In genomic region chr16:81542609-81543570, GRCh38 we compare ENCODE assay signal across 1 cellular context.
A peak's percentile ranks its signal among the peaks of the same experiment; 100 is the strongest.
TF ChIP-seq lines count a peak whose summit lies in the region.

No MANE protein-coding gene starts in this region.

TF ChIP-seq in HepG2, 621 proteins besides CTCF, POLR2A, EP300 and RAD21 (continued from another document and continues in another):
- TF ChIP-seq ZNF678 (CRISPR knock-in tag; IDR thresholded peaks at IDR 0.05) = no peak
- no peak for TF ChIP-seq ZNF460 (CRISPR knock-in tag; IDR thresholded peaks at IDR 0.05; ENCODE audit: borderline replicate concordance)
- no peak for TF ChIP-seq ATAD3A (CRISPR knock-in tag; IDR thresholded peaks at IDR 0.05)
- no peak; the same call in 1 of the 2 replicates for TF ChIP-seq GPN1 (CRISPR knock-in tag; IDR thresholded peaks at IDR 0.05; ENCODE audit: borderline replicate concordance)
- TF ChIP-seq ATF7 (IDR thresholded peaks at IDR 0.05) = no peak
- peak; percentile 71; the same call in 1 of the 2 replicates for TF ChIP-seq ATF7 (CRISPR knock-in tag; IDR thresholded peaks at IDR 0.05)
- TF ChIP-seq ZNF629 (CRISPR knock-in tag; conservative IDR thresholded peaks at IDR 0.05) = no peak
- peak; percentile 86 for TF ChIP-seq GATAD2A (CRISPR knock-in tag; IDR thresholded peaks at IDR 0.05)
- TF ChIP-seq PAXIP1 (CRISPR knock-in tag; conservative IDR thresholded peaks at IDR 0.05) = peak; percentile 93
- no peak for TF ChIP-seq ZUFSP (CRISPR knock-in tag; IDR thresholded peaks at IDR 0.05; ENCODE audit: borderline replicate concordance)
- TF ChIP-seq CREBL2 (CRISPR knock-in tag; IDR thresholded peaks at IDR 0.05; ENCODE audit: borderline replicate concordance) = 0 out of 2 replicates have a peak, but pooled peaks have one; percentile 31
- TF ChIP-seq ZBTB7A (CRISPR knock-in tag; IDR thresholded peaks at IDR 0.05) = 0 out of 2 replicates have a peak, but pooled peaks have one; percentile 9
- no peak for TF ChIP-seq GPBP1L1 (CRISPR knock-in tag; IDR thresholded peaks at IDR 0.05)
- TF ChIP-seq IKZF5 (CRISPR knock-in tag; IDR thresholded peaks at IDR 0.05) = peak; percentile 63
- no peak for TF ChIP-seq ZSCAN12 (CRISPR knock-in tag; IDR thresholded peaks at IDR 0.05)
- TF ChIP-seq RNF2 (conservative IDR thresholded peaks at IDR 0.05; ENCODE audit: low read depth) = no peak
- no peak for TF ChIP-seq LRRFIP1 (CRISPR knock-in tag; conservative IDR thresholded peaks at IDR 0.05)
- TF ChIP-seq ZNF790 (CRISPR knock-in tag; IDR thresholded peaks at IDR 0.05; ENCODE audit: borderline replicate concordance) = no peak
- no peak for TF ChIP-seq ZNF136 (CRISPR knock-in tag; IDR thresholded peaks at IDR 0.05; ENCODE audit: low read depth)
- TF ChIP-seq FOXK2 (IDR thresholded peaks at IDR 0.05) = no peak
- 0 out of 2 replicates have a peak, but pooled peaks have one; percentile 37 for TF ChIP-seq SMAD1 (CRISPR knock-in tag; IDR thresholded peaks at IDR 0.05; ENCODE audit: borderline replicate concordance, low read depth)
- TF ChIP-seq CENPX (CRISPR knock-in tag; IDR thresholded peaks at IDR 0.05) = no peak
- no peak for TF ChIP-seq DR1 (CRISPR knock-in tag; IDR thresholded peaks at IDR 0.05)
- no peak for TF ChIP-seq TOPORS (CRISPR knock-in tag; IDR thresholded peaks at IDR 0.05)
- TF ChIP-seq ZNF639 (CRISPR knock-in tag; conservative IDR thresholded peaks at IDR 0.05) = no peak
- TF ChIP-seq ZNF180 (CRISPR knock-in tag; IDR thresholded peaks at IDR 0.05; ENCODE audit: borderline replicate concordance, low read depth) = no peak
- no peak for TF ChIP-seq E2F2 (CRISPR knock-in tag; IDR thresholded peaks at IDR 0.05; ENCODE audit: borderline replicate concordance)
- TF ChIP-seq ATF4 (CRISPR knock-in tag; IDR thresholded peaks at IDR 0.05) = peak in 1 of 2 experiments; percentile 55; a peak in 2 of 4 replicates
- peak; percentile 11; the same call in 1 of the 2 replicates for TF ChIP-seq IRF2 (CRISPR knock-in tag; IDR thresholded peaks at IDR 0.05)
- peak; percentile 88 for TF ChIP-seq ZFX (CRISPR knock-in tag; IDR thresholded peaks at IDR 0.05; ENCODE audit: low read depth)
- no peak for TF ChIP-seq ZNF337 (CRISPR knock-in tag; IDR thresholded peaks at IDR 0.05; ENCODE audit: borderline replicate concordance, low read depth)
- TF ChIP-seq KDM6A (CRISPR knock-in tag; IDR thresholded peaks at IDR 0.05; ENCODE audit: low read depth) = 0 out of 2 replicates have a peak, but pooled peaks have one; percentile 49
- TF ChIP-seq CEBPB (IDR thresholded peaks at IDR 0.05; ENCODE audit: borderline replicate concordance, low read depth, low read length) = no peak
- no peak for TF ChIP-seq ZNF572 (CRISPR knock-in tag; IDR thresholded peaks at IDR 0.05)
- TF ChIP-seq ZNF382 (CRISPR knock-in tag; IDR thresholded peaks at IDR 0.05; ENCODE audit: borderline replicate concordance) = no peak
- no peak for TF ChIP-seq JARID2 (CRISPR knock-in tag; IDR thresholded peaks at IDR 0.05; ENCODE audit: insufficient replicate concordance)
- no peak; the same call in 1 of the 2 replicates for TF ChIP-seq ZNF558 (CRISPR knock-in tag; IDR thresholded peaks at IDR 0.05; ENCODE audit: borderline replicate concordance)
- no peak for TF ChIP-seq PRDM10 (CRISPR knock-in tag; IDR thresholded peaks at IDR 0.05; ENCODE audit: low read depth)
- no peak for TF ChIP-seq ZNF33B (CRISPR knock-in tag; IDR thresholded peaks at IDR 0.05)
- TF ChIP-seq ZNF230 (CRISPR knock-in tag; IDR thresholded peaks at IDR 0.05) = 0 out of 2 replicates have a peak, but pooled peaks have one; percentile 50
- TF ChIP-seq TMF1 (CRISPR knock-in tag; IDR thresholded peaks at IDR 0.05; ENCODE audit: low read depth) = no peak
- TF ChIP-seq ZNF564 (CRISPR knock-in tag; IDR thresholded peaks at IDR 0.05) = 0 out of 2 replicates have a peak, but pooled peaks have one; percentile 65
- TF ChIP-seq KLF12 (CRISPR knock-in tag; IDR thresholded peaks at IDR 0.05; ENCODE audit: borderline replicate concordance) = no peak
- TF ChIP-seq ZBTB38 (CRISPR knock-in tag; IDR thresholded peaks at IDR 0.05) = peak; percentile 69
- TF ChIP-seq HHEX (CRISPR knock-in tag; IDR thresholded peaks at IDR 0.05) = no peak
- no peak for TF ChIP-seq ZNF784 (CRISPR knock-in tag; IDR thresholded peaks at IDR 0.05; ENCODE audit: borderline replicate concordance)
- TF ChIP-seq FLYWCH1 (CRISPR knock-in tag; IDR thresholded peaks at IDR 0.05) = no peak
- no peak for TF ChIP-seq ZNF468 (CRISPR knock-in tag; IDR thresholded peaks at IDR 0.05)
- peak; percentile 83 for TF ChIP-seq NCOA2 (CRISPR knock-in tag; IDR thresholded peaks at IDR 0.05)
